10 cellular contexts compared by ENCODE assay signal in the genomic region with DNA sequence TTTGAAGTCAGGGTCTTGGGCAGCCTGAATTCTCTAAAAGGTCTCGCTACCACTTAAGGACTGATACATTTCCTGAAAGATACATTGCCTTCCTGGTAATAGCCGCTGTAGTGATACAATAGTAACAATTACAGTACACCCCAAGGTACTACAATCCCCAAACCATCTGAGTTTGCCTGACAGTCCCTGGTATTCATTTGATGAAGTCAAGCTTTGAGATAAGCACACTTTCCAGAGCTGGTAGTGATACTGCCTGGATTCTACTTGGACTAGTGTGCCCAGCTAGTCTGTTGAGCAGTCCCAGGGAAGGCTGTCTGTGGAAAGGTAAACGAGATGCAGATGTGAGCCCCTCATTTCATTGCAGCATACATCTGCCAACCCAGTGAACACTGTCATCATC. TPM values are rescaled to one million over a fixed set of nuclear protein-coding genes. Genes with fewer than 3 reads are reported as not detected.
DNase-seq lines count a peak whose midpoint lies in the region; ATAC-seq and TF ChIP-seq lines count a peak whose summit lies in the region.
"Had no signal": no experiment of that assay in that cellular context is flagged by ENCODE, and none has a peak within 500 bp of the region (broad histone marks: within the 10 kb centered on the region; RNA-seq: fewer than 3 reads in every experiment).

No MANE protein-coding gene starts in this region.

- in situ Hi-C loops in gastrocnemius medialis (cut with MboI; ENCODE audit: low sequenced_read_pairs in 4 of 4) = no loop called here

- peaks cover 22% of the 10 kb centered on the region for H3K27me3 Mint-ChIP-seq in T-helper 17 cell

- TF ChIP-seq CTCF in gastrocnemius medialis (IDR thresholded peaks at IDR 0.05 in 4 of 5, conservative IDR thresholded peaks at IDR 0.05 in 1 of 5) (no peak), ascending aorta (IDR thresholded peaks at IDR 0.05) (no peak)

- intact Hi-C loops in gastrocnemius medialis (cut with DNase I; ENCODE audit: low total_unique reads) = no loop called here
- intact Hi-C loops in ascending aorta (cut with DNase I) = no loop called here

- no peak overlapping the region for H3K4me3 Mint-ChIP-seq in T-helper 17 cell

- H3K27ac Mint-ChIP-seq in T-helper 17 cell = no peak overlapping the region

- TF ChIP-seq POLR2A in gastrocnemius medialis (IDR thresholded peaks at IDR 0.05) = no peak

- H3K4me3 ChIP-seq in gastrocnemius medialis (no peak overlapping the region), ascending aorta (no peak overlapping the region)

- ATAC-seq in GM19397 (IDR thresholded peaks at IDR 0.05; ENCODE audit: unreplicated experiment) (peak; percentile 15), HG02943 (IDR thresholded peaks at IDR 0.05; ENCODE audit: low read depth, unreplicated experiment) (peak; percentile 8), T-helper 17 cell (peak; percentile 25), gastrocnemius medialis (no peak)

- peaks cover 2% of the 10 kb centered on the region for H3K36me3 Mint-ChIP-seq in T-helper 17 cell (ENCODE audit: low read depth)

- H3K4me1 ChIP-seq in gastrocnemius medialis = peaks cover 96 to 99% of the 10 kb centered on the region in 2 donors
- peaks cover 3 to 8% of the 10 kb centered on the region in 2 donors for H3K4me1 ChIP-seq in ascending aorta

- H3K36me3 ChIP-seq in gastrocnemius medialis = no peaks in the 10 kb centered on the region
- H3K36me3 ChIP-seq in ascending aorta = no peaks in the 10 kb centered on the region

- H3K27me3 ChIP-seq in gastrocnemius medialis = no peaks in the 10 kb centered on the region
- H3K27me3 ChIP-seq in ascending aorta = no peaks in the 10 kb centered on the region

- DNase-seq in T-helper 17 cell (no peak), gastrocnemius medialis (no peak), ascending aorta (ENCODE audit: low spot score in 2 of 2) (no peak), SKM-1 treated with dmso at 0.1 percent for 144 hours (lab: John Stamatoyannopoulos, UW; ENCODE audit: unreplicated experiment) (no peak), NCI-H146 (lab: John Stamatoyannopoulos, UW) (no peak)
- DNase-seq in stimulated activated CD4-positive, alpha-beta T cell treated with anti-CD3 and anti-CD28 coated beads, Interleukin-15, amount 100 ng/mL, for 24 hours = no peak
- DNase-seq: substantia nigra had no signal

- H3K9me3 ChIP-seq in T-helper 17 cell (ENCODE audit: control insufficient read depth, low read length, poor library complexity, severe bottlenecking) (no peaks in the 10 kb centered on the region), gastrocnemius medialis (no peaks in the 10 kb centered on the region), ascending aorta (no peaks in the 10 kb centered on the region)

- peaks cover 40% of the 10 kb centered on the region for H3K4me1 Mint-ChIP-seq in T-helper 17 cell

- H3K27ac ChIP-seq in gastrocnemius medialis (peak overlapping the region; percentile 83 to 93 (median 87)), ascending aorta (no peak overlapping the region)

RNA-seq across cellular contexts. Expression of gene ITGB6, which starts 24.4 kb away (rescaled TPM):
- total RNA-seq in T-helper 17 cell (not detected), gastrocnemius medialis (1 to 10 TPM in 2 of 4 donors, under 1 TPM in 2; 0.81 to 2.8 (median 1.0) TPM), ascending aorta (not detected)
- total RNA-seq: NCI-H460 had no signal

Comparison
In these comparisons a context has a peak if more than half of its experiments do, and no peak if none do; other contexts are left out.
1. ATAC-seq: peak in GM19397 (single experiment), HG02943 (single experiment) and T-helper 17 cell (single experiment); none in gastrocnemius medialis (0 of 2).
2. H3K27ac ChIP-seq: peak in gastrocnemius medialis (4 of 4); none in ascending aorta (0 of 2).